15 cellular contexts compared by ENCODE assay signal in the genomic region with DNA sequence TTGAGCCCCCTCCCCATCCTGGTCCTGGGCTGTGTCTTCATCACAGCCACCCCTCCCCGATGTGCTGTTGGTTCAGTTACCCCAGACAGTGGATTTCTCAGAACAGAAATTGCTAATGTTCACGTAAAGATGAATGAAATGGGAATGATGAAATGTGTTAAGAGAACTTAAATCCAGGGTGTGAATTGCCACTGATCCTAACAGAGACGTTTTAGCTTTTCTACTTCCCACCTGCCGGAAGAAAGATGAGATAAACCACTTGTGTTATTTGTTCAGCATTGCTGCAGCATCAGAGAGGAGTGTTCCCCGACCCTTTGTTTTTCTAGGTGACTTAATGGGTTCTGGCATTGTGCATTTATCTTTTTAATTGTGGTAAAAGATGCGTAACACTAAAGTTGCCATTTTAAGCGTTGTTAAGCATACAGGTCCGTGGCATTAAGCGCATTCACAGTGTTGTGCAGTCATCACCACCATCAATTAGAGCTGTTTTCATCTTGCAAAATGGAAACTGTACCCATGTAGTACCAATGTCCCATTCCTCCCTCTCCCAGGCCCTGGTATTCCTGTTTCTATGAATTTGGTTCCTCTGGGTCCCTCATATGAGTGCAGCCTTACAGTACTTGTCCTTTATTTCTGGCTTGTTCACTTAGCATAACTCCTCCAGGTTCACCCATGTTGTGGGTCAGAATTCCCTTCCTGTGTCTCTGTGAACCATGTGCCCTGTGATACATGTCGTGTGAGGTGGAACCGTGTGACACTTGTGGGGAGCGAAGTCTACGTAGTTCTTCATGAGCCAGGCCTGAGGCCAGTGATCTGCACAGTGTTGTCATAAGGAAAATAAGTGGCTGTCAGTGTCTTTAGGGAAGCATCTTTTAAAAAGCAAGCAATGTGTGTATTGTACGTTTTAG.
DNase-seq lines count a peak whose midpoint lies in the region; ATAC-seq and TF ChIP-seq lines count a peak whose summit lies in the region.
"Had no signal": no experiment of that assay in that cellular context is flagged by ENCODE, and none has a peak within 500 bp of the region (broad histone marks: within the 10 kb centered on the region; RNA-seq: fewer than 3 reads in every experiment).

No MANE protein-coding gene starts in this region.

- peaks cover 18% of the 10 kb centered on the region for H3K36me3 Mint-ChIP-seq in CD8-positive, alpha-beta T cell
- H3K36me3 Mint-ChIP-seq in activated T-cell treated with anti-CD3 and anti-CD28 coated beads, Interleukin-2, amount 50 U/mL, for 72 hours (ENCODE audit: insufficient read depth in 2 of 2) = peaks cover 4 to 16% of the 10 kb centered on the region in 2 donors

- H3K9me3 ChIP-seq in CD8-positive, alpha-beta T cell (ENCODE audit: low read length) = no peaks in the 10 kb centered on the region
- H3K9me3 ChIP-seq in gastroesophageal sphincter (no peaks in the 10 kb centered on the region), prostate gland (no peaks in the 10 kb centered on the region)
- H3K9me3 ChIP-seq: neutrophil had no signal

- DNase-seq in CD8-positive, alpha-beta T cell = no peak
- peak; percentile 73 for DNase-seq in NCI-H1092 (lab: John Stamatoyannopoulos, UW)
- DNase-seq in NCI-H2196 treated with DMSO at 0.1 percent for 48 hours (lab: John Stamatoyannopoulos, UW; ENCODE audit: unreplicated experiment) = peak; percentile 83
- no peak for DNase-seq in prostate gland (ENCODE audit: low spot score)
- DNase-seq in activated T-cell treated with anti-CD3 and anti-CD28 coated beads, Interleukin-2, amount 50 U/mL, for 72 hours = no peak
- DNase-seq: activated CD4-positive, alpha-beta T cell treated with anti-CD3 and anti-CD28 coated beads for 36 hours; aorta; H9; Karpas-422 had no signal

- no peak overlapping the region for H3K27ac ChIP-seq in CD8-positive, alpha-beta T cell (ENCODE audit: low read depth, low read length)
- peak overlapping the region in 3 of 4 donors; percentile 60 to 82 (median 76) for H3K27ac ChIP-seq in gastroesophageal sphincter
- H3K27ac ChIP-seq in prostate gland = peak overlapping the region in 1 of 2 donors; percentile 26

- H3K4me1 ChIP-seq in CD8-positive, alpha-beta T cell (ENCODE audit: insufficient read depth, low read length) = peaks cover 31% of the 10 kb centered on the region
- H3K4me1 ChIP-seq in gastroesophageal sphincter (peaks cover 14 to 96% (median 15%) of the 10 kb centered on the region in 3 donors), prostate gland (replicated peaks) (no peaks in the 10 kb centered on the region)

- intact Hi-C loops in CD8-positive, alpha-beta T cell (cut with DNase I, micrococcal nuclease) = no loop called here
- intact Hi-C loops in prostate gland (cut with DNase I) = loop anchor here (5.0 kb wide), 1 partner anchor 122 kb away; the partner anchor contains the start of gene GALNT2

- WGBS in gastroesophageal sphincter (ENCODE audit: low coverage in 1 of 2), 2 donors = 89 to 90% methylated on average over 10 to 14 of the region's 14 CpGs
- 84% methylated on average over 14 of the region's 14 CpGs for WGBS in prostate gland

- no peaks in the 10 kb centered on the region for H3K36me3 ChIP-seq in CD8-positive, alpha-beta T cell (ENCODE audit: insufficient read depth, low read length)
- H3K36me3 ChIP-seq in gastroesophageal sphincter (no peaks in the 10 kb centered on the region), prostate gland (no peaks in the 10 kb centered on the region)
- H3K36me3 ChIP-seq: neutrophil had no signal

- CTCF ChIA-PET in CD8-positive, alpha-beta T cell (lab: Charles Lee) = no interaction called here

- H3K27me3 Mint-ChIP-seq in CD8-positive, alpha-beta T cell (ENCODE audit: low read depth) = no peaks in the 10 kb centered on the region
- no peaks in the 10 kb centered on the region for H3K27me3 Mint-ChIP-seq in activated T-cell treated with anti-CD3 and anti-CD28 coated beads, Interleukin-2, amount 50 U/mL, for 72 hours (ENCODE audit: low read depth)
- H3K27me3 Mint-ChIP-seq: activated CD4-positive, alpha-beta T cell treated with anti-CD3 and anti-CD28 coated beads for 36 hours had no signal

- no peak for TF ChIP-seq CTCF in CD8-positive, alpha-beta T cell (IDR thresholded peaks at IDR 0.05)
- no peak for TF ChIP-seq CTCF in gastroesophageal sphincter (IDR thresholded peaks at IDR 0.05)
- no peak for TF ChIP-seq CTCF in prostate gland (IDR thresholded peaks at IDR 0.05)

- TF ChIP-seq EP300 in gastroesophageal sphincter (IDR thresholded peaks at IDR 0.05) = no peak

- no peak overlapping the region for H3K4me3 Mint-ChIP-seq in CD8-positive, alpha-beta T cell
- no peak overlapping the region for H3K4me3 Mint-ChIP-seq in activated T-cell treated with anti-CD3 and anti-CD28 coated beads, Interleukin-2, amount 50 U/mL, for 72 hours
- H3K4me3 Mint-ChIP-seq: activated CD4-positive, alpha-beta T cell treated with anti-CD3 and anti-CD28 coated beads for 36 hours; H9; T-helper 1 cell treated with Interleukin-12 subunit alpha and Interleukin-12 subunit beta and Interleukin-4 antibody, amounts not matched to agents 30 μg/mL and 1 μg/mL, for 36 hours had no signal

- H3K9me3 Mint-ChIP-seq in CD8-positive, alpha-beta T cell = peaks cover 3% of the 10 kb centered on the region
- peaks cover 2 to 4% of the 10 kb centered on the region in 2 donors for H3K9me3 Mint-ChIP-seq in activated T-cell treated with anti-CD3 and anti-CD28 coated beads, Interleukin-2, amount 50 U/mL, for 72 hours
- H3K9me3 Mint-ChIP-seq: activated T-helper 2 cell treated with anti-CD3 and anti-CD28 coated beads, Interferon-gamma antibody, Interleukin-2, Interleukin-4, amounts not matched to agents 10 μg/mL and 5 μg/mL and 100 μg/mL, durations not matched to agents 14 hours and 24 hours and 36 hours; T-helper 1 cell treated with Interleukin-12 subunit alpha and Interleukin-12 subunit beta and Interleukin-4 antibody, amounts not matched to agents 30 μg/mL and 1 μg/mL, for 36 hours had no signal

- no peak for ATAC-seq in CD8-positive, alpha-beta T cell
- ATAC-seq in gastroesophageal sphincter (no peak), HG02885 (IDR thresholded peaks at IDR 0.05; ENCODE audit: poor library complexity, unreplicated experiment) (no peak), HG03280 (IDR thresholded peaks at IDR 0.05; ENCODE audit: unreplicated experiment) (no peak)
- no peak for ATAC-seq in activated T-cell treated with anti-CD3 and anti-CD28 coated beads, Interleukin-2, amount 50 U/mL, for 72 hours (replicated peaks in 1 of 2)
- ATAC-seq: activated CD4-positive, alpha-beta T cell treated with anti-CD3 and anti-CD28 coated beads for 36 hours had no signal

- H3K27me3 ChIP-seq in CD8-positive, alpha-beta T cell (ENCODE audit: insufficient read depth, low read length) = no peaks in the 10 kb centered on the region
- H3K27me3 ChIP-seq in gastroesophageal sphincter (no peaks in the 10 kb centered on the region), prostate gland (replicated peaks; ENCODE audit: insufficient read depth) (no peaks in the 10 kb centered on the region)
- H3K27me3 ChIP-seq: neutrophil had no signal

- H3K27ac Mint-ChIP-seq in CD8-positive, alpha-beta T cell = peak overlapping the region; percentile 0
- no peak overlapping the region for H3K27ac Mint-ChIP-seq in activated T-cell treated with anti-CD3 and anti-CD28 coated beads, Interleukin-2, amount 50 U/mL, for 72 hours
- H3K27ac Mint-ChIP-seq: activated CD4-positive, alpha-beta T cell treated with anti-CD3 and anti-CD28 coated beads for 36 hours; activated T-helper 2 cell treated with anti-CD3 and anti-CD28 coated beads, Interferon-gamma antibody, Interleukin-2, Interleukin-4, amounts not matched to agents 10 μg/mL and 5 μg/mL and 100 μg/mL, durations not matched to agents 14 hours and 24 hours and 36 hours; T-helper 1 cell treated with Interleukin-12 subunit alpha and Interleukin-12 subunit beta and Interleukin-4 antibody, amounts not matched to agents 30 μg/mL and 1 μg/mL, for 36 hours had no signal

- no peak overlapping the region for H3K4me3 ChIP-seq in CD8-positive, alpha-beta T cell (ENCODE audit: low read depth, low read length)
- no peak overlapping the region for H3K4me3 ChIP-seq in gastroesophageal sphincter
- no peak overlapping the region for H3K4me3 ChIP-seq in prostate gland

- TF ChIP-seq POLR2A in gastroesophageal sphincter (IDR thresholded peaks at IDR 0.05) (no peak), prostate gland (IDR thresholded peaks at IDR 0.05) (no peak)

- POLR2A ChIA-PET in CD8-positive, alpha-beta T cell (lab: Charles Lee) = interaction anchor here (0.5 kb wide), 1 partner anchor 1096 kb away, joined by 3 read pairs; no protein-coding TSS in a partner anchor

- H3K4me1 Mint-ChIP-seq in CD8-positive, alpha-beta T cell (ENCODE audit: low read depth) = peaks cover 51% of the 10 kb centered on the region
- peaks cover 49% of the 10 kb centered on the region for H3K4me1 Mint-ChIP-seq in activated T-cell treated with anti-CD3 and anti-CD28 coated beads, Interleukin-2, amount 50 U/mL, for 72 hours (ENCODE audit: low read depth)

Comparison
In these comparisons a context has a peak if more than half of its experiments do, and no peak if none do; other contexts are left out.
1. DNase-seq: peak in NCI-H1092 (single experiment) and NCI-H2196 treated with DMSO at 0.1 percent for 48 hours (single experiment); none in CD8-positive, alpha-beta T cell (0 of 7), prostate gland (single experiment) and activated T-cell treated with anti-CD3 and anti-CD28 coated beads, Interleukin-2, amount 50 U/mL, for 72 hours (0 of 2).